ENCODE assay signal across 8 cellular contexts in genomic region chr1:104132386-104132973, GRCh38.
DNase-seq lines count a peak whose midpoint lies in the region; ATAC-seq and TF ChIP-seq lines count a peak whose summit lies in the region.

No MANE protein-coding gene starts in this region.

- H3K4me1 Mint-ChIP-seq in immature natural killer cell = no peaks in the 10 kb centered on the region
- H3K4me1 Mint-ChIP-seq in activated naive CD8-positive, alpha-beta T cell treated with anti-CD3 and anti-CD28 coated beads for 36 hours = no peaks in the 10 kb centered on the region

- peak; percentile 79 for TF ChIP-seq CTCF in PC-3 (conservative IDR thresholded peaks at IDR 0.05; ENCODE audit: low read depth, low read length)

- H3K27ac Mint-ChIP-seq in immature natural killer cell = no peak overlapping the region
- H3K27ac Mint-ChIP-seq in activated naive CD8-positive, alpha-beta T cell treated with anti-CD3 and anti-CD28 coated beads for 36 hours = no peak overlapping the region

- CTCF ChIA-PET in PC-3 (lab: Charles Lee) = no interaction called here

- H3K9ac ChIP-seq in PC-3 (ENCODE audit: low read length) = no peak overlapping the region

- no peak overlapping the region for H3K4me3 Mint-ChIP-seq in immature natural killer cell
- no peak overlapping the region for H3K4me3 Mint-ChIP-seq in activated naive CD8-positive, alpha-beta T cell treated with anti-CD3 and anti-CD28 coated beads for 36 hours

- no peaks in the 10 kb centered on the region for H3K9me2 ChIP-seq in PC-3 (replicated peaks; ENCODE audit: low read length)

- DNase-seq in NCI-H1092 treated with DMSO at 0.1 percent for 48 hours (lab: John Stamatoyannopoulos, UW) = peak; percentile 55
- no peak for DNase-seq in NCI-H1092 (lab: John Stamatoyannopoulos, UW)
- DNase-seq in PC-3 = peak; percentile 54
- peak; percentile 12 to 33 (median 13) for DNase-seq in immature natural killer cell
- no peak for DNase-seq in T-helper 9 cell
- DNase-seq in stimulated activated CD4-positive, alpha-beta T cell treated with anti-CD3 and anti-CD28 coated beads, Interleukin-4, amount 100 ng/mL, for 24 hours = no peak
- no peak for DNase-seq in activated naive CD8-positive, alpha-beta T cell treated with anti-CD3 and anti-CD28 coated beads for 36 hours

- H3K4me1 ChIP-seq in PC-3 (ENCODE audit: insufficient read depth, low read length) = no peaks in the 10 kb centered on the region

- ATAC-seq in HG03520 (IDR thresholded peaks at IDR 0.05; ENCODE audit: unreplicated experiment) (peak; percentile 74), PC-3 (peak; percentile 70)

- H3K36me3 Mint-ChIP-seq in immature natural killer cell = no peaks in the 10 kb centered on the region
- H3K36me3 Mint-ChIP-seq in activated naive CD8-positive, alpha-beta T cell treated with anti-CD3 and anti-CD28 coated beads for 36 hours = no peaks in the 10 kb centered on the region

- H3K9me3 ChIP-seq in PC-3 (ENCODE audit: low read length) = no peaks in the 10 kb centered on the region

- H3K36me3 ChIP-seq in PC-3 (ENCODE audit: low read depth, low read length) = no peaks in the 10 kb centered on the region

- H3K4me3 ChIP-seq in PC-3 (ENCODE audit: low read length) = no peak overlapping the region

- no peak overlapping the region for H3K4me2 ChIP-seq in PC-3 (ENCODE audit: low read length)

- no peaks in the 10 kb centered on the region for H3F3A ChIP-seq in PC-3 (ENCODE audit: low read length, unreplicated experiment)

- no peaks in the 10 kb centered on the region for H3K27me3 ChIP-seq in PC-3 (ENCODE audit: low read length)

- no peaks in the 10 kb centered on the region for H3K79me2 ChIP-seq in PC-3 (ENCODE audit: low read length)

- peaks cover 0 to 3% (median 2%) of the 10 kb centered on the region in 3 donors for H3K27me3 Mint-ChIP-seq in immature natural killer cell (ENCODE audit: low read depth in 3 of 3)
- no peaks in the 10 kb centered on the region for H3K27me3 Mint-ChIP-seq in activated naive CD8-positive, alpha-beta T cell treated with anti-CD3 and anti-CD28 coated beads for 36 hours

- no peaks in the 10 kb centered on the region for H4K20me1 ChIP-seq in PC-3 (ENCODE audit: low read length)

- no peak overlapping the region for H3K27ac ChIP-seq in PC-3 (ENCODE audit: low read length)

- intact Hi-C loops in PC-3 (cut with micrococcal nuclease) = loop anchor here (1.0 kb wide), 2 partner anchors 184 to 344 kb away; no protein-coding TSS in a partner anchor

- H2AFZ ChIP-seq in PC-3 (ENCODE audit: low read length) = no peak overlapping the region

- POLR2A ChIA-PET in PC-3 (lab: Charles Lee; ENCODE audit: unreplicated experiment) = no interaction called here

- peaks cover 0 to 11% (median 5%) of the 10 kb centered on the region in 6 donors for H3K9me3 Mint-ChIP-seq in immature natural killer cell
- H3K9me3 Mint-ChIP-seq in activated naive CD8-positive, alpha-beta T cell treated with anti-CD3 and anti-CD28 coated beads for 36 hours = peaks cover 2% of the 10 kb centered on the region

- no TSS peak for BruUV-seq in PC-3 (replicated peaks; lab: Mats Ljungman, UMichigan)

Comparison
In these comparisons a context has a peak if more than half of its experiments do, and no peak if none do; other contexts are left out.
1. DNase-seq: peak in NCI-H1092 treated with DMSO at 0.1 percent for 48 hours (single experiment), PC-3 (single experiment) and immature natural killer cell (3 of 3); none in NCI-H1092 (single experiment), T-helper 9 cell (single experiment), stimulated activated CD4-positive, alpha-beta T cell treated with anti-CD3 and anti-CD28 coated beads, Interleukin-4, amount 100 ng/mL, for 24 hours (single experiment) and activated naive CD8-positive, alpha-beta T cell treated with anti-CD3 and anti-CD28 coated beads for 36 hours (single experiment).